ENCODE assay signal across 27 cellular contexts in genomic region chr6:40917603-40918002, GRCh38.
"Had no signal": no experiment of that assay in that cellular context is flagged by ENCODE, and none has a peak within 500 bp of the region (broad histone marks: within the 10 kb centered on the region; RNA-seq: fewer than 3 reads in every experiment).

No MANE protein-coding gene starts in this region.

- H3K4me3 ChIP-seq: breast epithelium, heart right ventricle, left lung, lower lobe of right lung, right lobe of liver, uterus had no signal

- DNase-seq: activated CD4-positive, alpha-beta T cell treated with anti-CD3 and anti-CD28 coated beads for 36 hours; activated CD4-positive, CD25-positive, alpha-beta regulatory T cell; activated CD8-positive, alpha-beta memory T cell treated with anti-CD3 and anti-CD28 coated beads, Interleukin-2, amount 10 ng/mL, durations not matched to agents 7 days and 5 days; activated CD8-positive, alpha-beta T cell treated with anti-CD3 and anti-CD28 coated beads, Interleukin-2, amount 10 ng/mL, durations not matched to agents 7 days and 5 days; activated naive CD4-positive, alpha-beta T cell; activated T-cell treated with anti-CD3 and anti-CD28 coated beads, Interleukin-2, amount 50 U/mL, for 48 hours; central memory CD4-positive, alpha-beta T cell; foreskin fibroblast; heart right ventricle; kidney glomerular epithelial cell; left lung; lower lobe of right lung; mesendoderm; posterior cingulate gyrus; right lobe of liver; stimulated activated CD4-positive, alpha-beta T cell treated with anti-CD3 and anti-CD28 coated beads, Interleukin-2, amount 100 ng/mL, for 48 hours; stimulated activated naive CD8-positive, alpha-beta T cell treated with anti-CD3 and anti-CD28 coated beads, Interleukin-15, amount 100 ng/mL, for 72 hours; substantia nigra; uterus had no signal

- H3K27ac ChIP-seq: breast epithelium, heart right ventricle, left lung, lower lobe of right lung, right lobe of liver, uterus had no signal

- H3K27me3 ChIP-seq: breast epithelium, heart right ventricle, left lung, right lobe of liver, uterus had no signal

- H3K9me3 Mint-ChIP-seq: activated naive CD4-positive, alpha-beta T cell treated with anti-CD3 and anti-CD28 coated beads, Interleukin-2, amount 50 U/mL, for 72 hours; activated T-helper 2 cell treated with anti-CD3 and anti-CD28 coated beads, Interferon-gamma antibody, Interleukin-2, Interleukin-4, amounts not matched to agents 10 μg/mL and 5 μg/mL and 100 μg/mL, durations not matched to agents 14 hours and 24 hours and 36 hours; dendritic cell treated with granulocyte-macrophage colony-stimulating factor and Interleukin-4, amounts not matched to agents 40 ng/mL and 50 ng/mL, for 4 days; endodermal cell; natural killer cell treated with Interleukin-12 subunit alpha and Interleukin-12 subunit beta and Interleukin-15 and Interleukin-18, amount 100 ng/mL, for 72 hours; stimulated activated naive CD8-positive, alpha-beta T cell treated with anti-CD3 and anti-CD28 coated beads, Interleukin-15, amount 100 ng/mL, for 72 hours; type B pancreatic cell had no signal

- H3K36me3 ChIP-seq: breast epithelium, heart right ventricle, left lung, lower lobe of right lung, right lobe of liver, uterus had no signal

- H3K9me3 ChIP-seq: breast epithelium, heart right ventricle, left lung, lower lobe of right lung, right lobe of liver, uterus had no signal

- H3K4me3 Mint-ChIP-seq: activated CD4-positive, alpha-beta T cell treated with anti-CD3 and anti-CD28 coated beads for 36 hours; activated CD8-positive, alpha-beta memory T cell treated with anti-CD3 and anti-CD28 coated beads, Interleukin-2, amount 10 ng/mL, durations not matched to agents 7 days and 5 days; activated CD8-positive, alpha-beta T cell treated with anti-CD3 and anti-CD28 coated beads, Interleukin-2, amount 10 ng/mL, durations not matched to agents 7 days and 5 days; dendritic cell treated with granulocyte-macrophage colony-stimulating factor and Interleukin-4, amounts not matched to agents 40 ng/mL and 50 ng/mL, for 4 days; endodermal cell; natural killer cell treated with Interleukin-12 subunit alpha and Interleukin-12 subunit beta and Interleukin-15 and Interleukin-18, amount 100 ng/mL, for 72 hours; stimulated activated naive CD8-positive, alpha-beta T cell treated with anti-CD3 and anti-CD28 coated beads, Interleukin-15, amount 100 ng/mL, for 72 hours; type B pancreatic cell had no signal

- H3K27me3 Mint-ChIP-seq: dendritic cell treated with granulocyte-macrophage colony-stimulating factor and Interleukin-4, amounts not matched to agents 40 ng/mL and 50 ng/mL, for 4 days had no signal

- ATAC-seq: activated CD4-positive, alpha-beta T cell treated with anti-CD3 and anti-CD28 coated beads for 36 hours; activated CD8-positive, alpha-beta memory T cell treated with anti-CD3 and anti-CD28 coated beads, Interleukin-2, amount 10 ng/mL, durations not matched to agents 7 days and 5 days; activated CD8-positive, alpha-beta T cell treated with anti-CD3 and anti-CD28 coated beads, Interleukin-2, amount 10 ng/mL, durations not matched to agents 7 days and 5 days; activated naive CD4-positive, alpha-beta T cell treated with anti-CD3 and anti-CD28 coated beads, Interleukin-2, amount 50 U/mL, for 72 hours; esophagus mucosa; heart right ventricle; left lung; lower lobe of right lung; natural killer cell treated with Interleukin-12 subunit alpha and Interleukin-12 subunit beta and Interleukin-15 and Interleukin-18, amount 100 ng/mL, for 72 hours; right lobe of liver; stimulated activated naive CD8-positive, alpha-beta T cell treated with anti-CD3 and anti-CD28 coated beads, Interleukin-15, amount 100 ng/mL, for 72 hours had no signal

- H3K4me1 Mint-ChIP-seq: activated CD4-positive, alpha-beta T cell treated with anti-CD3 and anti-CD28 coated beads for 36 hours; activated CD8-positive, alpha-beta memory T cell treated with anti-CD3 and anti-CD28 coated beads, Interleukin-2, amount 10 ng/mL, durations not matched to agents 7 days and 5 days; stimulated activated naive CD8-positive, alpha-beta T cell treated with anti-CD3 and anti-CD28 coated beads, Interleukin-15, amount 100 ng/mL, for 72 hours had no signal

- H3K4me1 ChIP-seq: breast epithelium, left lung, lower lobe of right lung, right lobe of liver, uterus had no signal

- H3K36me3 Mint-ChIP-seq: activated CD8-positive, alpha-beta memory T cell treated with anti-CD3 and anti-CD28 coated beads, Interleukin-2, amount 10 ng/mL, durations not matched to agents 7 days and 5 days; activated naive CD4-positive, alpha-beta T cell treated with anti-CD3 and anti-CD28 coated beads, Interleukin-2, amount 50 U/mL, for 72 hours; natural killer cell treated with Interleukin-12 subunit alpha and Interleukin-12 subunit beta and Interleukin-15 and Interleukin-18, amount 100 ng/mL, for 72 hours had no signal

- H3K27ac Mint-ChIP-seq: activated CD4-positive, alpha-beta T cell treated with anti-CD3 and anti-CD28 coated beads for 36 hours; activated CD8-positive, alpha-beta memory T cell treated with anti-CD3 and anti-CD28 coated beads, Interleukin-2, amount 10 ng/mL, durations not matched to agents 7 days and 5 days; activated CD8-positive, alpha-beta T cell treated with anti-CD3 and anti-CD28 coated beads, Interleukin-2, amount 10 ng/mL, durations not matched to agents 7 days and 5 days; activated naive CD4-positive, alpha-beta T cell treated with anti-CD3 and anti-CD28 coated beads, Interleukin-2, amount 50 U/mL, for 72 hours; activated T-helper 2 cell treated with anti-CD3 and anti-CD28 coated beads, Interferon-gamma antibody, Interleukin-2, Interleukin-4, amounts not matched to agents 10 μg/mL and 5 μg/mL and 100 μg/mL, durations not matched to agents 14 hours and 24 hours and 36 hours; dendritic cell treated with granulocyte-macrophage colony-stimulating factor and Interleukin-4, amounts not matched to agents 40 ng/mL and 50 ng/mL, for 4 days; endodermal cell; natural killer cell treated with Interleukin-12 subunit alpha and Interleukin-12 subunit beta and Interleukin-15 and Interleukin-18, amount 100 ng/mL, for 72 hours; type B pancreatic cell had no signal
